ENCODE assay signal across 8 cellular contexts in the genomic region with DNA sequence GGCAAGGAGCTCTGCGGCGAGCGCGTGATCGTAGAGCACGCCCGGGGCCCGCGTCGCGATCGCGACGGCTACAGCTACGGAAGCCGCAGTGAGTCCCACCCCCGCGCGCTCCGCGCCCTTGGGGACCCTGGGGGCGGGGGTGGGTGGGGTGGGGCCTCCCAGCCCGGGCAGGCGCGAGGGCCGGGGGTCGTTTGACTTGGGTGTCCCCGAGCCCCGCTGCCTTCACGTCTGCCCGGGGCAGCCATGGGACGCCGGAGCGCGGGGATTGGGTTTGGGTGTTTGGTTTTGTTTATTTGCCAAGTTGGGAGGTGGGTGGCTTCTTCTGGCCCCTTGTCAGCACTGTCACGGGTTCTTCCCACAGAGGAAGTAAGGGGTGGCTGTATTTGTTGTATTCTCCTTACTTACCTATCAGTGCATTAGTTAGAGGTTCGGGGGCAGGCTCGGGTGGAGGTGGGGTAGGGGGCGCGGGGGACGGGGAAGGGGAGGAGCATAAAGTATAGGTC. TPM values are rescaled to one million over a fixed set of nuclear protein-coding genes. Genes with fewer than 3 reads are reported as not detected.
A peak's percentile ranks its signal among the peaks of the same experiment; 100 is the strongest.
DNase-seq lines count a peak whose midpoint lies in the region; ATAC-seq and TF ChIP-seq lines count a peak whose summit lies in the region.

No MANE protein-coding gene starts in this region.

- no peaks in the 10 kb centered on the region for H3K9me3 Mint-ChIP-seq in stimulated activated naive CD8-positive, alpha-beta T cell treated with anti-CD3 and anti-CD28 coated beads, Interleukin-15, Interleukin-2, amounts not matched to agents 100 ng/mL and 50 ng/mL, for 24 hours

- DNase-seq in stimulated activated naive CD8-positive, alpha-beta T cell treated with anti-CD3 and anti-CD28 coated beads, Interleukin-15, Interleukin-2, amounts not matched to agents 100 U/mL and 50 U/mL, for 24 hours = no peak
- DNase-seq in RWPE1 (ENCODE audit: low spot score) (no peak), esophagus muscularis mucosa (ENCODE audit: extremely low spot score) (no peak), trophoblast cell (peak in 1 of 2 donors; percentile 39), dedifferentiated amniotic fluid mesenchymal stem cell (ENCODE audit: extremely low spot score) (no peak)
- DNase-seq in effector CD4-positive, alpha-beta T cell = no peak

- no peak overlapping the region for H2BK12ac ChIP-seq in trophoblast cell (ENCODE audit: low read length)

- no peak overlapping the region for H3K23ac ChIP-seq in trophoblast cell (ENCODE audit: low read length)

- peak overlapping the region; percentile 100 for H3K4ac ChIP-seq in trophoblast cell (ENCODE audit: low read depth, low read length)

- H3K79me1 ChIP-seq in trophoblast cell (ENCODE audit: low read length) = peaks cover 12% of the 10 kb centered on the region

- 0% methylated on average over 19 of the region's 41 CpGs for WGBS in esophagus muscularis mucosa
- no CpG with 5 or more reads among the region's 41 CpGs for WGBS in trophoblast cell (ENCODE audit: extremely low coverage, insufficient coverage, insufficient read length)

- H3K18ac ChIP-seq in trophoblast cell (ENCODE audit: low read length) = peak overlapping the region; percentile 100

- TF ChIP-seq EP300 in esophagus muscularis mucosa (IDR thresholded peaks at IDR 0.05) = no peak

- H3K4me3 Mint-ChIP-seq in stimulated activated naive CD8-positive, alpha-beta T cell treated with anti-CD3 and anti-CD28 coated beads, Interleukin-15, Interleukin-2, amounts not matched to agents 100 ng/mL and 50 ng/mL, for 24 hours = peak overlapping the region; percentile 92

- H3K36me3 ChIP-seq in esophagus muscularis mucosa (peaks cover 22 to 45% (median 36%) of the 10 kb centered on the region in 4 donors), trophoblast cell (ENCODE audit: control insufficient read depth in 1 of 2, insufficient read depth in 2 of 2, low read length in 2 of 2) (peaks cover 9 to 26% of the 10 kb centered on the region in 2 experiments)

- intact Hi-C loops in esophagus muscularis mucosa (cut with DNase I) = loop anchor here (10.0 kb wide), 1 partner anchor 126 kb away; no protein-coding TSS in a partner anchor

- CTCF ChIA-PET in RWPE1 (lab: Yijun Ruan, JAX) = no interaction called here

- peak overlapping the region; percentile 100 for H3K9ac ChIP-seq in trophoblast cell (ENCODE audit: low read length)

- peaks cover 15% of the 10 kb centered on the region for H3K79me2 ChIP-seq in trophoblast cell (ENCODE audit: control insufficient read depth, insufficient read depth, low read length, poor library complexity)

- H4K12ac ChIP-seq in trophoblast cell (ENCODE audit: low read depth, low read length) = peak overlapping the region; percentile 100

- peaks cover 0 to 6% (median 0%) of the 10 kb centered on the region in 4 donors for H3K27me3 ChIP-seq in esophagus muscularis mucosa
- H3K27me3 ChIP-seq in trophoblast cell (ENCODE audit: insufficient read depth, low read length) = no peaks in the 10 kb centered on the region

- H3K4me1 ChIP-seq in esophagus muscularis mucosa = peaks cover 16 to 46% (median 39%) of the 10 kb centered on the region in 4 donors
- peaks cover 0 to 6% of the 10 kb centered on the region in 2 experiments for H3K4me1 ChIP-seq in trophoblast cell (ENCODE audit: control insufficient read depth in 1 of 2, insufficient read depth in 2 of 2, low read length in 2 of 2)

- TF ChIP-seq POLR2A in esophagus muscularis mucosa (IDR thresholded peaks at IDR 0.05; ENCODE audit: low read depth) = no peak

- peaks cover 12% of the 10 kb centered on the region for H3K27me3 Mint-ChIP-seq in stimulated activated naive CD8-positive, alpha-beta T cell treated with anti-CD3 and anti-CD28 coated beads, Interleukin-15, Interleukin-2, amounts not matched to agents 100 ng/mL and 50 ng/mL, for 24 hours

- peak overlapping the region; percentile 91 for H2BK120ac ChIP-seq in trophoblast cell (ENCODE audit: insufficient read depth, low read length, poor library complexity)

- H3K4me3 ChIP-seq in esophagus muscularis mucosa = peak overlapping the region; percentile 78 to 96 (median 92)
- peak overlapping the region; percentile 100 for H3K4me3 ChIP-seq in trophoblast cell (ENCODE audit: low read depth, low read length)

- H2BK5ac ChIP-seq in trophoblast cell (ENCODE audit: low read depth, low read length, poor library complexity) = peak overlapping the region; percentile 100

- peak overlapping the region; percentile 99 for H4K8ac ChIP-seq in trophoblast cell (ENCODE audit: low read depth, low read length)

- peak overlapping the region; percentile 99 for H2AFZ ChIP-seq in trophoblast cell (ENCODE audit: insufficient read depth, low read length, poor library complexity)

- H3K4me2 ChIP-seq in trophoblast cell (ENCODE audit: low read length) = peak overlapping the region; percentile 82

- H3K9me3 ChIP-seq in esophagus muscularis mucosa (no peaks in the 10 kb centered on the region), trophoblast cell (ENCODE audit: insufficient read depth, low read depth, low read length) (no peaks in the 10 kb centered on the region)

- no peak for ATAC-seq in stimulated activated naive CD8-positive, alpha-beta T cell treated with anti-CD3 and anti-CD28 coated beads, Interleukin-15, Interleukin-2, amounts not matched to agents 100 U/mL and 50 U/mL, for 24 hours
- ATAC-seq in GM18517 (IDR thresholded peaks at IDR 0.05; ENCODE audit: unreplicated experiment) = no peak

- peak overlapping the region; percentile 98 for H3K27ac Mint-ChIP-seq in stimulated activated naive CD8-positive, alpha-beta T cell treated with anti-CD3 and anti-CD28 coated beads, Interleukin-15, Interleukin-2, amounts not matched to agents 100 ng/mL and 50 ng/mL, for 24 hours

- peak overlapping the region; percentile 100 for H3K14ac ChIP-seq in trophoblast cell (ENCODE audit: low read length)

- POLR2A ChIA-PET in RWPE1 (lab: Yijun Ruan, JAX; ENCODE audit: low non-redundant PET) = interaction anchor here (0.7 to 1.1 kb wide), 3 partner anchors 13 to 462 kb away, joined by 3 to 4 read pairs (median 4); no protein-coding TSS in a partner anchor

- H3K36me3 Mint-ChIP-seq in stimulated activated naive CD8-positive, alpha-beta T cell treated with anti-CD3 and anti-CD28 coated beads, Interleukin-15, Interleukin-2, amounts not matched to agents 100 ng/mL and 50 ng/mL, for 24 hours (ENCODE audit: low read depth) = peaks cover 51% of the 10 kb centered on the region

- H2AK5ac ChIP-seq in trophoblast cell (ENCODE audit: low read length) = peak overlapping the region; percentile 94

- no peak for TF ChIP-seq CTCF in RWPE1 (conservative IDR thresholded peaks at IDR 0.05; ENCODE audit: low read depth)
- TF ChIP-seq CTCF in esophagus muscularis mucosa (IDR thresholded peaks at IDR 0.05) = no peak

- H4K91ac ChIP-seq in trophoblast cell (ENCODE audit: low read depth, low read length) = peak overlapping the region; percentile 100

- peaks cover 43% of the 10 kb centered on the region for H3K4me1 Mint-ChIP-seq in stimulated activated naive CD8-positive, alpha-beta T cell treated with anti-CD3 and anti-CD28 coated beads, Interleukin-15, Interleukin-2, amounts not matched to agents 100 ng/mL and 50 ng/mL, for 24 hours (ENCODE audit: low read depth)

- peak overlapping the region; percentile 93 for H3K27ac ChIP-seq in RWPE1
- peak overlapping the region; percentile 99 to 100 (median 100) for H3K27ac ChIP-seq in esophagus muscularis mucosa (replicated peaks in 1 of 4)
- peak overlapping the region; percentile 90 for H3K27ac ChIP-seq in trophoblast cell (ENCODE audit: low read depth, low read length)

RNA-seq across cellular contexts. Expression of a gene that starts 0.8 kb away (rescaled TPM):
- total RNA-seq in esophagus muscularis mucosa = 10 to 100 TPM; 22.4 to 46.1 (median 25.3) TPM
- polyA plus RNA-seq in trophoblast cell (2013) = 90.2 and 91.2 TPM in 2 replicates

RNA-seq across cellular contexts. Expression of a gene that starts 49.0 kb away (rescaled TPM):
- 10 to 100 TPM in 1 of 4 donors, 1 to 10 TPM in 3; 5.6 to 19.5 (median 8.5) TPM for total RNA-seq in esophagus muscularis mucosa
- polyA plus RNA-seq in trophoblast cell (2013) = 3.3 and 3.7 TPM in 2 replicates
